ENCODE assay signal across 19 cellular contexts in the genomic region with DNA sequence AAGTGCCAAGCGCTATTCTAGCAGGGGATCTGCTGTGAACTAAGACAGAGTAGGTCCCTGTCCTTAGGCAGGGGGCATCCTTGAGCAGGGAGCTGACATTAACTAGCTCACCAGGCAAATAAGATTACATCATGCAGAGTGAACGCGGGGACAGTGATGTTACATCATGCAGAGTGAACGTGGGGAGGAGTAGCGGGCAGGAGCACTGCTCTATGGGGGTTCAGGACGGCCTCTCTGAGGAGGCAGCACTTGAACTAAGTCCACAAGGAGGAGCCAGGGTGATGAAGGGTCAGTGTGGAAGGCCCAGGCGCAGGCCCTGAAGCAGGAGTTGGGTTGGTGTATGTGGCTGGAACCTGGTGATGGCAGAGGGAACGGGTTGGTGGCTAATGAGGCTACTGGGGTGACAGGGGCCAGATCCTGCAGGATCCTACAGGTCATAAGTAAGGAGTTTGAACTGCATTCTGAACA. TPM values are rescaled to one million over a fixed set of nuclear protein-coding genes. Genes with fewer than 3 reads are reported as not detected.
DNase-seq lines count a peak whose midpoint lies in the region; ATAC-seq and TF ChIP-seq lines count a peak whose summit lies in the region.
"Had no signal": no experiment of that assay in that cellular context is flagged by ENCODE, and none has a peak within 500 bp of the region (broad histone marks: within the 10 kb centered on the region; RNA-seq: fewer than 3 reads in every experiment).

No MANE protein-coding gene starts in this region.

- H3K4me1 ChIP-seq in endodermal cell (ENCODE audit: control insufficient read depth, insufficient read depth, low read length) (no peaks in the 10 kb centered on the region), smooth muscle cell (ENCODE audit: low read depth) (no peaks in the 10 kb centered on the region), adrenal gland (replicated peaks in 1 of 2) (no peaks in the 10 kb centered on the region)
- H3K4me1 ChIP-seq: right atrium auricular region had no signal

- no peaks in the 10 kb centered on the region for H3K27me3 ChIP-seq in endodermal cell (ENCODE audit: control insufficient read depth, insufficient read depth, low read length, poor library complexity, severe bottlenecking)
- no peaks in the 10 kb centered on the region for H3K27me3 ChIP-seq in smooth muscle cell (ENCODE audit: low read depth)
- no peaks in the 10 kb centered on the region for H3K27me3 ChIP-seq in MG63
- no peaks in the 10 kb centered on the region for H3K27me3 ChIP-seq in adrenal gland
- H3K27me3 ChIP-seq: hepatocyte, neutrophil, right atrium auricular region had no signal

- H3K27ac Mint-ChIP-seq in activated naive CD8-positive, alpha-beta T cell treated with anti-CD3 and anti-CD28 coated beads for 36 hours = peak overlapping the region; percentile 40
- no peak overlapping the region for H3K27ac Mint-ChIP-seq in activated naive CD8-positive, alpha-beta T cell treated with anti-CD3 and anti-CD28 coated beads, Interleukin-2, amount 50 U/mL, for 24 hours
- H3K27ac Mint-ChIP-seq in endodermal cell = peak overlapping the region; percentile 93
- H3K27ac Mint-ChIP-seq in stimulated activated effector memory CD8-positive, alpha-beta T cell treated with anti-CD3 and anti-CD28 coated beads, Interleukin-12 subunit alpha, Interleukin-12 subunit beta, amount 100 ng/mL, for 72 hours = peak overlapping the region; percentile 1
- H3K27ac Mint-ChIP-seq: activated CD4-positive, alpha-beta memory T cell treated with anti-CD3 and anti-CD28 coated beads, Interleukin-2, amount 10 ng/mL, durations not matched to agents 7 days and 5 days had no signal

- no peak overlapping the region for H3K27ac ChIP-seq in endodermal cell (ENCODE audit: low read depth, low read length)
- H3K27ac ChIP-seq in smooth muscle cell (ENCODE audit: low read depth) = no peak overlapping the region
- no peak overlapping the region for H3K27ac ChIP-seq in adrenal gland
- H3K27ac ChIP-seq: hepatocyte, neutrophil, right atrium auricular region had no signal

- no peak for TF ChIP-seq POLR2A in adrenal gland (IDR thresholded peaks at IDR 0.05)

- H2AFZ ChIP-seq in smooth muscle cell (ENCODE audit: low read depth) = no peak overlapping the region
- H2AFZ ChIP-seq: hepatocyte had no signal

- no peaks in the 10 kb centered on the region for H3F3A ChIP-seq in smooth muscle cell (ENCODE audit: low read depth)

- H3K36me3 Mint-ChIP-seq in activated naive CD8-positive, alpha-beta T cell treated with anti-CD3 and anti-CD28 coated beads for 36 hours = peaks cover 67% of the 10 kb centered on the region
- peaks cover 57% of the 10 kb centered on the region for H3K36me3 Mint-ChIP-seq in activated naive CD8-positive, alpha-beta T cell treated with anti-CD3 and anti-CD28 coated beads, Interleukin-2, amount 50 U/mL, for 24 hours (ENCODE audit: low read depth)
- peaks cover 64% of the 10 kb centered on the region for H3K36me3 Mint-ChIP-seq in endodermal cell (ENCODE audit: low read depth)
- peaks cover 32% of the 10 kb centered on the region for H3K36me3 Mint-ChIP-seq in stimulated activated effector memory CD8-positive, alpha-beta T cell treated with anti-CD3 and anti-CD28 coated beads, Interleukin-12 subunit alpha, Interleukin-12 subunit beta, amount 100 ng/mL, for 72 hours

- no peaks in the 10 kb centered on the region for H3K27me3 Mint-ChIP-seq in activated naive CD8-positive, alpha-beta T cell treated with anti-CD3 and anti-CD28 coated beads for 36 hours
- no peaks in the 10 kb centered on the region for H3K27me3 Mint-ChIP-seq in activated naive CD8-positive, alpha-beta T cell treated with anti-CD3 and anti-CD28 coated beads, Interleukin-2, amount 50 U/mL, for 24 hours
- no peaks in the 10 kb centered on the region for H3K27me3 Mint-ChIP-seq in endodermal cell (ENCODE audit: insufficient read depth)
- H3K27me3 Mint-ChIP-seq: activated CD4-positive, alpha-beta memory T cell treated with anti-CD3 and anti-CD28 coated beads, Interleukin-2, amount 10 ng/mL, durations not matched to agents 7 days and 5 days; activated T-helper 17 cell treated with anti-CD3 and anti-CD28 coated beads, Interleukin-2, amount 50 U/mL, for 72 hours; central memory CD8-positive, alpha-beta T cell; effector memory CD8-positive, alpha-beta T cell had no signal

- H3K36me3 ChIP-seq in endodermal cell (ENCODE audit: control insufficient read depth, insufficient read depth, low read length) (peaks cover 30% of the 10 kb centered on the region), smooth muscle cell (ENCODE audit: low read depth) (peaks cover 6% of the 10 kb centered on the region), MG63 (peaks cover 3% of the 10 kb centered on the region), adrenal gland (replicated peaks in 1 of 2) (no peaks in the 10 kb centered on the region)
- H3K36me3 ChIP-seq: neutrophil had no signal

- H3K9me3 ChIP-seq in endodermal cell (ENCODE audit: control insufficient read depth, low read length) (peaks cover 27% of the 10 kb centered on the region), smooth muscle cell (replicated peaks; ENCODE audit: low read depth) (peaks cover 2% of the 10 kb centered on the region), MG63 (no peaks in the 10 kb centered on the region), adrenal gland (replicated peaks in 1 of 3) (peaks cover 0 to 4% (median 0%) of the 10 kb centered on the region in 3 donors)
- H3K9me3 ChIP-seq: neutrophil had no signal

- peaks cover 15% of the 10 kb centered on the region for H3K9me3 Mint-ChIP-seq in activated naive CD8-positive, alpha-beta T cell treated with anti-CD3 and anti-CD28 coated beads for 36 hours
- H3K9me3 Mint-ChIP-seq in activated naive CD8-positive, alpha-beta T cell treated with anti-CD3 and anti-CD28 coated beads, Interleukin-2, amount 50 U/mL, for 24 hours = peaks cover 9% of the 10 kb centered on the region
- H3K9me3 Mint-ChIP-seq in endodermal cell = peaks cover 22% of the 10 kb centered on the region
- no peaks in the 10 kb centered on the region for H3K9me3 Mint-ChIP-seq in stimulated activated effector memory CD8-positive, alpha-beta T cell treated with anti-CD3 and anti-CD28 coated beads, Interleukin-12 subunit alpha, Interleukin-12 subunit beta, amount 100 ng/mL, for 72 hours
- H3K9me3 Mint-ChIP-seq: activated T-helper 17 cell treated with anti-CD3 and anti-CD28 coated beads, Interleukin-2, amount 50 U/mL, for 72 hours had no signal

- intact Hi-C loops in adrenal gland (cut with DNase I) = no loop called here

- H3K4me1 Mint-ChIP-seq in activated naive CD8-positive, alpha-beta T cell treated with anti-CD3 and anti-CD28 coated beads for 36 hours = peaks cover 8% of the 10 kb centered on the region
- peaks cover 2% of the 10 kb centered on the region for H3K4me1 Mint-ChIP-seq in activated naive CD8-positive, alpha-beta T cell treated with anti-CD3 and anti-CD28 coated beads, Interleukin-2, amount 50 U/mL, for 24 hours
- peaks cover 25% of the 10 kb centered on the region for H3K4me1 Mint-ChIP-seq in endodermal cell
- H3K4me1 Mint-ChIP-seq in stimulated activated effector memory CD8-positive, alpha-beta T cell treated with anti-CD3 and anti-CD28 coated beads, Interleukin-12 subunit alpha, Interleukin-12 subunit beta, amount 100 ng/mL, for 72 hours = peaks cover 13% of the 10 kb centered on the region
- H3K4me1 Mint-ChIP-seq: activated CD4-positive, alpha-beta memory T cell treated with anti-CD3 and anti-CD28 coated beads, Interleukin-2, amount 10 ng/mL, durations not matched to agents 7 days and 5 days had no signal

- no peaks in the 10 kb centered on the region for H3K79me2 ChIP-seq in smooth muscle cell (ENCODE audit: low read depth)

- peak; percentile 67 for TF ChIP-seq CTCF in endodermal cell (conservative IDR thresholded peaks at IDR 0.05)
- no peak for TF ChIP-seq CTCF in smooth muscle cell (IDR thresholded peaks at IDR 0.05; ENCODE audit: borderline replicate concordance, insufficient read depth, poor library complexity, severe bottlenecking)
- TF ChIP-seq CTCF in adrenal gland (IDR thresholded peaks at IDR 0.05) = no peak

- no peak overlapping the region for H3K4me3 Mint-ChIP-seq in activated naive CD8-positive, alpha-beta T cell treated with anti-CD3 and anti-CD28 coated beads for 36 hours
- H3K4me3 Mint-ChIP-seq in activated naive CD8-positive, alpha-beta T cell treated with anti-CD3 and anti-CD28 coated beads, Interleukin-2, amount 50 U/mL, for 24 hours = no peak overlapping the region
- no peak overlapping the region for H3K4me3 Mint-ChIP-seq in endodermal cell
- H3K4me3 Mint-ChIP-seq in stimulated activated effector memory CD8-positive, alpha-beta T cell treated with anti-CD3 and anti-CD28 coated beads, Interleukin-12 subunit alpha, Interleukin-12 subunit beta, amount 100 ng/mL, for 72 hours = no peak overlapping the region
- H3K4me3 Mint-ChIP-seq: activated CD4-positive, alpha-beta memory T cell treated with anti-CD3 and anti-CD28 coated beads, Interleukin-2, amount 10 ng/mL, durations not matched to agents 7 days and 5 days; activated T-helper 17 cell treated with anti-CD3 and anti-CD28 coated beads, Interleukin-2, amount 50 U/mL, for 72 hours; central memory CD8-positive, alpha-beta T cell; effector memory CD8-positive, alpha-beta T cell had no signal

- no peak for ATAC-seq in activated naive CD8-positive, alpha-beta T cell treated with anti-CD3 and anti-CD28 coated beads, Interleukin-2, amount 50 U/mL, for 24 hours
- ATAC-seq in stimulated activated effector memory CD8-positive, alpha-beta T cell treated with anti-CD3 and anti-CD28 coated beads, Interleukin-12 subunit alpha, Interleukin-12 subunit beta, amount 100 ng/mL, for 72 hours = no peak
- ATAC-seq: activated T-helper 17 cell treated with anti-CD3 and anti-CD28 coated beads, Interleukin-2, amount 50 U/mL, for 72 hours; effector memory CD8-positive, alpha-beta T cell; left lobe of liver had no signal

- H3K4me3 ChIP-seq in endodermal cell (ENCODE audit: low read length) (no peak overlapping the region), smooth muscle cell (no peak overlapping the region), MG63 (no peak overlapping the region), adrenal gland (no peak overlapping the region)
- H3K4me3 ChIP-seq: hepatocyte, right atrium auricular region had no signal

- no peaks in the 10 kb centered on the region for H4K20me1 ChIP-seq in smooth muscle cell (ENCODE audit: low read depth)

- DNase-seq in activated naive CD8-positive, alpha-beta T cell treated with anti-CD3 and anti-CD28 coated beads for 36 hours = no peak
- DNase-seq in activated naive CD8-positive, alpha-beta T cell treated with anti-CD3 and anti-CD28 coated beads, Interleukin-2, amount 50 U/mL, for 24 hours = no peak
- DNase-seq in NCI-H460 (ENCODE audit: extremely low read depth, low read depth) (peak; percentile 4), endodermal cell (peak; percentile 85), smooth muscle cell (lab: John Stamatoyannopoulos, UW; ENCODE audit: unreplicated experiment) (no peak), MG63 (no peak), adrenal gland (no peak)
- DNase-seq in stimulated activated effector memory CD8-positive, alpha-beta T cell treated with anti-CD3 and anti-CD28 coated beads, Interleukin-12 subunit alpha, Interleukin-12 subunit beta, amount 100 ng/mL, for 72 hours (ENCODE audit: low spot score in 2 of 2) = no peak
- DNase-seq: activated CD4-positive, alpha-beta memory T cell treated with anti-CD3 and anti-CD28 coated beads, Interleukin-2, amount 10 ng/mL, durations not matched to agents 7 days and 5 days; CD4-positive, alpha-beta memory T cell; effector memory CD8-positive, alpha-beta T cell; NCI-H1105; NCI-H2171 treated with DMSO at 0.1 percent for 48 hours had no signal

- 88 to 100% methylated on average over 3 to 8 of the region's 8 CpGs for WGBS in endodermal cell (ENCODE audit: insufficient coverage in 1 of 2, insufficient read length in 1 of 2), 2 experiments
- 52% methylated on average over 8 of the region's 8 CpGs for WGBS in smooth muscle cell (ENCODE audit: low lambda C conversion rate)
- 90 to 94% (median 92%) methylated on average over 8 of the region's 8 CpGs for WGBS in adrenal gland, 4 donors

- H3K4me2 ChIP-seq in smooth muscle cell = no peak overlapping the region
- H3K4me2 ChIP-seq: hepatocyte had no signal

- H3K9ac ChIP-seq in endodermal cell (ENCODE audit: extremely low read depth, low read length, poor library complexity, severe bottlenecking) = no peak overlapping the region
- H3K9ac ChIP-seq in smooth muscle cell (ENCODE audit: low read depth) = no peak overlapping the region

RNA-seq across cellular contexts. Expression of a gene that starts 38.7 kb away (rescaled TPM):
- 10 to 100 TPM; 16.6 to 16.7 TPM for total RNA-seq in activated naive CD8-positive, alpha-beta T cell treated with anti-CD3 and anti-CD28 coated beads for 36 hours
- 6.3 and 7.3 TPM in 2 replicates for total RNA-seq in NCI-H460 (2014; rRNA removed; shearing (Covaris generic))
- polyA plus RNA-seq in NCI-H460 (2014; cell fraction: nucleus; rRNA removed) = 7.5 and 24.8 TPM in 2 replicates
- total RNA-seq in endodermal cell (10 to 100 TPM; 35.2 to 51.0 TPM), smooth muscle cell (7.1 and 14.7 TPM in 2 replicates), adrenal gland (10 to 100 TPM; 13.2 to 20.0 (median 15.6) TPM)
- 19.6 TPM for polyA plus RNA-seq in endodermal cell (2013, experiment 1 of 2)
- 17.6 TPM for polyA plus RNA-seq in endodermal cell (2013, experiment 2 of 2)
- polyA plus RNA-seq in smooth muscle cell (7.0 and 7.9 TPM in 2 replicates), adrenal gland (10 to 100 TPM in 1 of 3 donors, 1 to 10 TPM in 2; 5.7 to 24.0 (median 8.8) TPM)
- total RNA-seq in MG63 (2014; rRNA removed; shearing (Covaris generic); ENCODE audit: low replicate concordance) = 9.9 and 13.1 TPM in 2 replicates

RNA-seq across cellular contexts. Expression of a gene that starts 38.7 kb away (rescaled TPM):
- 10 to 100 TPM; 21.4 to 21.9 TPM for total RNA-seq in activated naive CD8-positive, alpha-beta T cell treated with anti-CD3 and anti-CD28 coated beads for 36 hours
- total RNA-seq in NCI-H460 (2014; rRNA removed; shearing (Covaris generic)) = 32.4 and 38.0 TPM in 2 replicates
- polyA plus RNA-seq in NCI-H460 (2014; cell fraction: nucleus; rRNA removed) = 24.4 and 39.9 TPM in 2 replicates
- 10 to 100 TPM; 34.2 to 44.4 TPM for total RNA-seq in endodermal cell
- 17.3 TPM for polyA plus RNA-seq in endodermal cell (2013, experiment 1 of 2)
- polyA plus RNA-seq in endodermal cell (2013, experiment 2 of 2) = 19.8 TPM
- total RNA-seq in smooth muscle cell = 5.5 and 9.6 TPM in 2 replicates
- polyA plus RNA-seq in smooth muscle cell = 8.6 and 10.1 TPM in 2 replicates
- 7.3 and 12.0 TPM in 2 replicates for total RNA-seq in MG63 (2014; rRNA removed; shearing (Covaris generic); ENCODE audit: low replicate concordance)
- total RNA-seq in adrenal gland = 10 to 100 TPM in 7 of 8 donors, 1 to 10 TPM in 1; 4.5 to 31.3 (median 17.8) TPM
- polyA plus RNA-seq in adrenal gland = 10 to 100 TPM; 11.8 to 28.2 (median 12.1) TPM

Comparison
In these comparisons a context has a peak if more than half of its experiments do, and no peak if none do; other contexts are left out.
1. DNase-seq: peak in NCI-H460 (single experiment) and endodermal cell (single experiment); none in activated naive CD8-positive, alpha-beta T cell treated with anti-CD3 and anti-CD28 coated beads for 36 hours (single experiment), activated naive CD8-positive, alpha-beta T cell treated with anti-CD3 and anti-CD28 coated beads, Interleukin-2, amount 50 U/mL, for 24 hours (single experiment), stimulated activated effector memory CD8-positive, alpha-beta T cell treated with anti-CD3 and anti-CD28 coated beads, Interleukin-12 subunit alpha, Interleukin-12 subunit beta, amount 100 ng/mL, for 72 hours (0 of 2), smooth muscle cell (single experiment), MG63 (single experiment) and adrenal gland (0 of 7).